Comparison of ENCODE assay signal across 1 cellular context in genomic region chr16:85010931-85011845, GRCh38.
TF ChIP-seq lines count a peak whose summit lies in the region.

Gene ZDHHC7, minus strand, starts transcription at chr16:85011535. Its CDS starts 20,917 bp downstream, at chr16:84990618.

TF ChIP-seq in HepG2, 621 proteins besides CTCF, POLR2A, EP300 and RAD21 (continued from another document and continues in another):
- TF ChIP-seq ZNF142 (CRISPR knock-in tag; IDR thresholded peaks at IDR 0.05) (peak; percentile 29; the same call in 1 of the 2 replicates), ZNF143 (CRISPR knock-in tag; IDR thresholded peaks at IDR 0.05) (peak; percentile 45), TSC22D2 (CRISPR knock-in tag; IDR thresholded peaks at IDR 0.05; ENCODE audit: borderline replicate concordance) (peak; percentile 35; the same call in 1 of the 2 replicates), JARID2 (CRISPR knock-in tag; IDR thresholded peaks at IDR 0.05; ENCODE audit: insufficient replicate concordance) (no peak), CEBPB (IDR thresholded peaks at IDR 0.05; ENCODE audit: borderline replicate concordance, low read depth, low read length) (no peak), ZNF740 (CRISPR knock-in tag; IDR thresholded peaks at IDR 0.05) (0 out of 2 replicates have a peak, but pooled peaks have one; percentile 15), ZBTB43 (CRISPR knock-in tag; conservative IDR thresholded peaks at IDR 0.05) (peak; percentile 21; the same call in 1 of the 2 replicates), HOMEZ (CRISPR knock-in tag; IDR thresholded peaks at IDR 0.05; ENCODE audit: low read depth) (peak; percentile 29; the same call in 1 of the 2 replicates), ZSCAN30 (CRISPR knock-in tag; IDR thresholded peaks at IDR 0.05) (no peak), ZNF839 (CRISPR knock-in tag; IDR thresholded peaks at IDR 0.05; ENCODE audit: borderline replicate concordance) (peak; percentile 96), ZNF577 (CRISPR knock-in tag; IDR thresholded peaks at IDR 0.05; ENCODE audit: borderline replicate concordance, low read depth) (no peak), BRD4 (CRISPR knock-in tag; IDR thresholded peaks at IDR 0.05) (no peak; the same call in 1 of the 2 replicates), AKAP8 (CRISPR knock-in tag; IDR thresholded peaks at IDR 0.05) (peak; percentile 67; the same call in 1 of the 2 replicates), BCLAF1 (IDR thresholded peaks at IDR 0.05) (no peak), SOX6 (IDR thresholded peaks at IDR 0.05) (no peak), SOX6 (CRISPR knock-in tag; IDR thresholded peaks at IDR 0.05) (peak; percentile 66), MEIS2 (CRISPR knock-in tag; IDR thresholded peaks at IDR 0.05) (peak; percentile 82), MYNN (CRISPR knock-in tag; IDR thresholded peaks at IDR 0.05; ENCODE audit: low read depth) (peak; percentile 87; the same call in 1 of the 2 replicates), BHLHE40 (IDR thresholded peaks at IDR 0.05; ENCODE audit: low read length) (no peak), ZNF282 (IDR thresholded peaks at IDR 0.05; ENCODE audit: partially characterized antibody) (no peak), SSRP1 (CRISPR knock-in tag; IDR thresholded peaks at IDR 0.05) (no peak; the same call in 1 of the 2 replicates), ZBTB7A (CRISPR knock-in tag; IDR thresholded peaks at IDR 0.05) (no peak), ARNT (IDR thresholded peaks at IDR 0.05) (no peak), DR1 (CRISPR knock-in tag; IDR thresholded peaks at IDR 0.05) (peak; percentile 46), STAG1 (CRISPR knock-in tag; IDR thresholded peaks at IDR 0.05) (peak; percentile 2; the same call in 1 of the 2 replicates), ASH2L (IDR thresholded peaks at IDR 0.05; ENCODE audit: insufficient read length, low read depth, low read length) (peak; percentile 97), ZNF530 (CRISPR knock-in tag; IDR thresholded peaks at IDR 0.05; ENCODE audit: low read depth) (no peak; the same call in 1 of the 2 replicates), KLF9 (CRISPR knock-in tag; IDR thresholded peaks at IDR 0.05; ENCODE audit: low read depth) (no peak), ZNF253 (CRISPR knock-in tag; IDR thresholded peaks at IDR 0.05; ENCODE audit: borderline replicate concordance) (no peak), HHEX (CRISPR knock-in tag; IDR thresholded peaks at IDR 0.05) (no peak), DRAP1 (CRISPR knock-in tag; IDR thresholded peaks at IDR 0.05) (peak; percentile 79), ZNF274 (CRISPR knock-in tag; IDR thresholded peaks at IDR 0.05) (no peak; the same call in 1 of the 2 replicates), ZNF225 (CRISPR knock-in tag; IDR thresholded peaks at IDR 0.05) (peak; percentile 60), MED8 (CRISPR knock-in tag; IDR thresholded peaks at IDR 0.05; ENCODE audit: insufficient replicate concordance) (peak; percentile 60), ZBTB34 (CRISPR knock-in tag; IDR thresholded peaks at IDR 0.05) (no peak), CBFB (CRISPR knock-in tag; IDR thresholded peaks at IDR 0.05) (peak; percentile 61), UBTF (CRISPR knock-in tag; IDR thresholded peaks at IDR 0.05) (peak; percentile 96), REXO4 (CRISPR knock-in tag; IDR thresholded peaks at IDR 0.05; ENCODE audit: borderline replicate concordance) (no peak; the same call in 1 of the 2 replicates), CREM (IDR thresholded peaks at IDR 0.05) (peak; percentile 95), CREM (CRISPR knock-in tag; IDR thresholded peaks at IDR 0.05) (peak; percentile 80), KDM6A (CRISPR knock-in tag; IDR thresholded peaks at IDR 0.05; ENCODE audit: low read depth) (no peak), NFE2 (CRISPR knock-in tag; IDR thresholded peaks at IDR 0.05) (0 out of 2 replicates have a peak, but pooled peaks have one; percentile 23), ZMYM2 (CRISPR knock-in tag; IDR thresholded peaks at IDR 0.05) (no peak), HNF4A (CRISPR knock-in tag; IDR thresholded peaks at IDR 0.05) (no peak; the same call in none of the 2 replicates), HOXA5 (CRISPR knock-in tag; IDR thresholded peaks at IDR 0.05) (peak; percentile 86; the same call in 1 of the 2 replicates), JUN (CRISPR knock-in tag; IDR thresholded peaks at IDR 0.05) (0 out of 2 replicates have a peak, but pooled peaks have one; percentile 13), HMGXB4 (CRISPR knock-in tag; IDR thresholded peaks at IDR 0.05; ENCODE audit: borderline replicate concordance in 1 of 2, low read depth in 1 of 2) (peak; percentile 81 to 91)
